In genomic region chr17:29073045-29073444, GRCh38 we compare ENCODE assay signal across 20 cellular contexts. TPM values are rescaled to one million over a fixed set of nuclear protein-coding genes. Genes with fewer than 3 reads are reported as not detected.
DNase-seq lines count a peak whose midpoint lies in the region; ATAC-seq, FAIRE-seq and TF ChIP-seq lines count a peak whose summit lies in the region.
"Had no signal": no experiment of that assay in that cellular context is flagged by ENCODE, and none has a peak within 500 bp of the region (broad histone marks: within the 10 kb centered on the region; RNA-seq: fewer than 3 reads in every experiment).

No MANE protein-coding gene starts in this region.

- TF ChIP-seq POLR2A in H1 (IDR thresholded peaks at IDR 0.05; ENCODE audit: control extremely low read depth in 1 of 2, low read depth in 2 of 2, low read length in 2 of 2): no peak

- no peak overlapping the region for H3K4me3 ChIP-seq in CD8-positive, alpha-beta T cell (ENCODE audit: low read depth, low read length)
- no peak overlapping the region for H3K4me3 ChIP-seq in H1 (ENCODE audit: extremely low read depth in 1 of 4, insufficient read depth in 2 of 4, low read depth in 3 of 4, low read length in 4 of 4)
- H3K4me3 ChIP-seq in foreskin fibroblast (ENCODE audit: low read depth in 1 of 2, low read length in 2 of 2): no peak overlapping the region

- CTCF ChIA-PET in CD8-positive, alpha-beta T cell (lab: Charles Lee): no interaction called here
- CTCF ChIA-PET in H1 (lab: Charles Lee; ENCODE audit: partially characterized antibody): interaction anchor here (1.5 to 2.4 kb wide), 4 partner anchors 11 to 119 kb away, joined by 3 to 13 read pairs (median 8); no protein-coding TSS in a partner anchor

- 70% methylated on average over 2 of the region's 2 CpGs; no CpG with 5 or more reads in 1 of the 2 experiments for WGBS in H1 (ENCODE audit: extremely low coverage in 1 of 2, insufficient coverage in 1 of 2, insufficient read length in 1 of 2, insufficient replicate concordance in 2 of 2, low coverage in 1 of 2, low lambda C conversion rate in 2 of 2, missing lambda C conversion rate in 1 of 2), 2 experiments

- no peak overlapping the region for H2BK120ac ChIP-seq in H1 (replicated peaks; ENCODE audit: low read depth, low read length)

- H2BK20ac ChIP-seq in H1 (ENCODE audit: low read length): no peak overlapping the region

- H3K4ac ChIP-seq in H1 (replicated peaks; ENCODE audit: insufficient read length, low read depth, low read length): no peak overlapping the region

- H3K9me3 Mint-ChIP-seq in CD8-positive, alpha-beta T cell: no peaks in the 10 kb centered on the region
- H3K9me3 Mint-ChIP-seq in stimulated activated memory B cell treated with anti-CD40 and anti-IgM and Interleukin-4, amounts not matched to agents 10 μg/mL and 1 μg/mL and 100 μg/mL, for 72 hours: no peaks in the 10 kb centered on the region
- H3K9me3 Mint-ChIP-seq: CD4-positive, alpha-beta memory T cell had no signal

- peaks cover 8% of the 10 kb centered on the region for H3K36me3 Mint-ChIP-seq in CD8-positive, alpha-beta T cell
- peaks cover 7% of the 10 kb centered on the region for H3K36me3 Mint-ChIP-seq in stimulated activated memory B cell treated with anti-CD40 and anti-IgM and Interleukin-4, amounts not matched to agents 10 μg/mL and 1 μg/mL and 100 μg/mL, for 72 hours

- no peak overlapping the region for H2AFZ ChIP-seq in H1 (ENCODE audit: low read length)

- no peak overlapping the region for H4K8ac ChIP-seq in H1 (ENCODE audit: extremely low read depth, insufficient read depth, low read length)

- H3K4me3 Mint-ChIP-seq in CD8-positive, alpha-beta T cell: no peak overlapping the region
- no peak overlapping the region for H3K4me3 Mint-ChIP-seq in stimulated activated memory B cell treated with anti-CD40 and anti-IgM and Interleukin-4, amounts not matched to agents 10 μg/mL and 1 μg/mL and 100 μg/mL, for 72 hours
- H3K4me3 Mint-ChIP-seq: CD4-positive, alpha-beta memory T cell had no signal

- 0 out of 2 replicates have a peak overlapping the region, but pooled peaks have one; percentile 42 for H2AK5ac ChIP-seq in H1 (ENCODE audit: low read depth, low read length)

- no peak for TF ChIP-seq RAD21 in H1 (IDR thresholded peaks at IDR 0.05 in 1 of 2, conservative IDR thresholded peaks at IDR 0.05 in 1 of 2; ENCODE audit: low read depth in 2 of 2, low read length in 2 of 2)

- FAIRE-seq in H1 (lab: Jason Lieb, UNC): no peak
- FAIRE-seq: GM19239 had no signal

- H4K91ac ChIP-seq in H1 (replicated peaks; ENCODE audit: insufficient read length, low read length): no peak overlapping the region

- intact Hi-C loops in CD8-positive, alpha-beta T cell (cut with DNase I, micrococcal nuclease): no loop called here

- no peak for DNase-seq in CD8-positive, alpha-beta T cell
- DNase-seq in NCI-H524 treated with DMSO at 0.1 percent for 48 hours (lab: John Stamatoyannopoulos, UW) (peak; percentile 43), H1 (ENCODE audit: low read depth in 1 of 2, low spot score in 2 of 2) (no peak), omental fat pad (ENCODE audit: low spot score) (no peak), foreskin fibroblast (no peak), RPMI8226 (no peak)
- DNase-seq: CD4-positive, alpha-beta memory T cell; DMS79; H7; IMR-90; Kasumi-1; MM.1S; NCI-H1092 treated with DMSO at 0.1 percent for 48 hours; NCI-H2107; NCI-H226; NCI-H526 treated with DMSO at 0.1 percent for 48 hours; NK-92 treated with Interleukin-12 subunit alpha and Interleukin-12 subunit beta, amount 100 ng/mL, for 24 hours; SIG-M5 had no signal

- peak overlapping the region; percentile 71 for H3K27ac Mint-ChIP-seq in CD8-positive, alpha-beta T cell
- peak overlapping the region; percentile 13 for H3K27ac Mint-ChIP-seq in stimulated activated memory B cell treated with anti-CD40 and anti-IgM and Interleukin-4, amounts not matched to agents 10 μg/mL and 1 μg/mL and 100 μg/mL, for 72 hours

- H3K27me3 Mint-ChIP-seq in CD8-positive, alpha-beta T cell (ENCODE audit: low read depth): no peaks in the 10 kb centered on the region
- no peaks in the 10 kb centered on the region for H3K27me3 Mint-ChIP-seq in stimulated activated memory B cell treated with anti-CD40 and anti-IgM and Interleukin-4, amounts not matched to agents 10 μg/mL and 1 μg/mL and 100 μg/mL, for 72 hours
- H3K27me3 Mint-ChIP-seq: CD4-positive, alpha-beta memory T cell had no signal

- H3K9ac ChIP-seq in H1 (replicated peaks in 1 of 4; ENCODE audit: extremely low read depth in 1 of 4, low read depth in 3 of 4, low read length in 3 of 4): no peak overlapping the region

- H3K14ac ChIP-seq in H1 (ENCODE audit: insufficient read length): no peak overlapping the region

- no peak for ATAC-seq in CD8-positive, alpha-beta T cell
- peak; percentile 24 for ATAC-seq in stimulated activated memory B cell treated with anti-CD40 and anti-IgM and Interleukin-4, amounts not matched to agents 10 μg/mL and 1 μg/mL and 100 μg/mL, for 72 hours
- ATAC-seq in omental fat pad (ENCODE audit: low FRiP score): no peak

- H3K4me1 Mint-ChIP-seq in CD8-positive, alpha-beta T cell (ENCODE audit: low read depth): no peaks in the 10 kb centered on the region
- peaks cover 6% of the 10 kb centered on the region for H3K4me1 Mint-ChIP-seq in stimulated activated memory B cell treated with anti-CD40 and anti-IgM and Interleukin-4, amounts not matched to agents 10 μg/mL and 1 μg/mL and 100 μg/mL, for 72 hours

- H3K27me3 ChIP-seq in CD8-positive, alpha-beta T cell (ENCODE audit: insufficient read depth, low read length): no peaks in the 10 kb centered on the region
- H3K27me3 ChIP-seq in H1 (replicated peaks in 1 of 4; ENCODE audit: control insufficient read depth in 3 of 4, extremely low read depth in 1 of 4, insufficient read depth in 3 of 4, low read length in 3 of 4): no peaks in the 10 kb centered on the region

- no peaks in the 10 kb centered on the region for H3K4me1 ChIP-seq in CD8-positive, alpha-beta T cell (ENCODE audit: insufficient read depth, low read length)
- peaks cover 14 to 31% (median 24%) of the 10 kb centered on the region in 4 experiments for H3K4me1 ChIP-seq in H1 (replicated peaks in 1 of 4; ENCODE audit: control insufficient read depth in 3 of 4, insufficient read depth in 4 of 4, low read length in 3 of 4)

- POLR2A ChIA-PET in CD8-positive, alpha-beta T cell (lab: Charles Lee): no interaction called here
- POLR2A ChIA-PET in H1 (lab: Charles Lee; ENCODE audit: partially characterized antibody): interaction anchor here (0.5 to 3.2 kb wide), 8 partner anchors 11 to 123 kb away, joined by 3 to 19 read pairs (median 4); no protein-coding TSS in a partner anchor

- no peak for TF ChIP-seq CTCF in CD8-positive, alpha-beta T cell (IDR thresholded peaks at IDR 0.05)
- TF ChIP-seq CTCF in H1 (IDR thresholded peaks at IDR 0.05; ENCODE audit: control extremely low read depth in 1 of 3, insufficient read depth in 1 of 3, low read depth in 1 of 3, low read length in 3 of 3): no peak
- TF ChIP-seq CTCF in omental fat pad (IDR thresholded peaks at IDR 0.05): no peak
- TF ChIP-seq CTCF in foreskin fibroblast (IDR thresholded peaks at IDR 0.05; ENCODE audit: low read depth, low read length): no peak

- H2BK5ac ChIP-seq in H1 (ENCODE audit: low read depth, low read length): no peak overlapping the region

- no peaks in the 10 kb centered on the region for H3K9me3 ChIP-seq in CD8-positive, alpha-beta T cell (ENCODE audit: low read length)
- H3K9me3 ChIP-seq in H1 (ENCODE audit: insufficient read depth in 2 of 2, low read depth in 1 of 2, low read length in 1 of 2): no peaks in the 10 kb centered on the region

- H3K56ac ChIP-seq in H1 (replicated peaks; ENCODE audit: insufficient read length, low read depth, low read length): no peak overlapping the region

- no peak overlapping the region for H3K27ac ChIP-seq in CD8-positive, alpha-beta T cell (ENCODE audit: low read depth, low read length)
- H3K27ac ChIP-seq in H1 (ENCODE audit: low read depth, low read length): no peak overlapping the region

- H2BK15ac ChIP-seq in H1 (ENCODE audit: low read length): no peak overlapping the region

- H4K20me1 ChIP-seq in H1 (replicated peaks in 1 of 2; ENCODE audit: control insufficient read depth in 1 of 2, insufficient read depth in 2 of 2, low read length in 2 of 2): no peaks in the 10 kb centered on the region

- no peaks in the 10 kb centered on the region for H3K23me2 ChIP-seq in H1 (ENCODE audit: low read depth, low read length)

- H4K5ac ChIP-seq in H1 (ENCODE audit: insufficient read length, low read depth, low read length): no peak overlapping the region

- TF ChIP-seq EP300 in H1 (IDR thresholded peaks at IDR 0.05; ENCODE audit: borderline replicate concordance in 1 of 2, low read depth in 2 of 2, low read length in 2 of 2): no peak

- no peaks in the 10 kb centered on the region for H3K36me3 ChIP-seq in CD8-positive, alpha-beta T cell (ENCODE audit: insufficient read depth, low read length)
- no peaks in the 10 kb centered on the region; a peak in 1 of 8 replicates for H3K36me3 ChIP-seq in H1 (ENCODE audit: control insufficient read depth in 2 of 4, insufficient read depth in 4 of 4, low read length in 3 of 4)

- H3K79me2 ChIP-seq in H1 (ENCODE audit: control insufficient read depth in 1 of 2, insufficient read depth in 2 of 2, low read length in 2 of 2): no peaks in the 10 kb centered on the region

- H3K79me1 ChIP-seq in H1 (ENCODE audit: low read depth, low read length): no peaks in the 10 kb centered on the region

- no peak overlapping the region for H3K23ac ChIP-seq in H1 (ENCODE audit: insufficient read length)

- H3K18ac ChIP-seq in H1 (ENCODE audit: extremely low read depth, low read length): no peak overlapping the region

- H3K4me2 ChIP-seq in H1 (ENCODE audit: insufficient read depth in 1 of 2, low read depth in 2 of 2, low read length in 2 of 2): no peak overlapping the region

- H2BK12ac ChIP-seq in H1 (ENCODE audit: low read depth, low read length): peak overlapping the region; percentile 60; the same call in 1 of the 2 replicates

TF ChIP-seq in H1, 55 proteins besides CTCF, POLR2A, EP300 and RAD21 (continues in another document):
- TF ChIP-seq HDAC6 (IDR thresholded peaks at IDR 0.05; ENCODE audit: low read depth, low read length) (no peak), RNF2 (IDR thresholded peaks at IDR 0.05; ENCODE audit: borderline replicate concordance, low read depth, low read length, missing control alignments, poor library complexity, severe bottlenecking) (no peak), BRCA1 (IDR thresholded peaks at IDR 0.05; ENCODE audit: low read depth, low read length) (no peak)

RNA-seq across cellular contexts. Expression of gene PIPOX, which starts 30.1 kb away (rescaled TPM):
- 1 to 10 TPM; 5.6 to 6.0 TPM for total RNA-seq in CD8-positive, alpha-beta T cell
- 55.5 and 57.2 TPM in 2 replicates for total RNA-seq in H1 (2021; fragmentation: NEBNext Ultra II Directional; extraction: Animal tissue kit (Norgen Biotek cat#: 25700))
- polyA plus RNA-seq in H1 (2011; rRNA removed): 75.0 and 99.6 TPM in 2 replicates
- 70.3 TPM for polyA plus RNA-seq in H1 (2011; cell fraction: cytosol; rRNA removed)
- 39.1 TPM for polyA plus RNA-seq in H1 (2011; cell fraction: nucleus; rRNA removed)
- 46.5 to 58.4 TPM (median 54.3 TPM) in 4 replicates for polyA plus RNA-seq in H1 (2012, experiment 1 of 2)
- polyA plus RNA-seq in H1 (2012, experiment 2 of 2): 39.4 TPM
- polyA plus RNA-seq in H1 (2013, experiment 1 of 2): 51.2 TPM
- 48.0 TPM for polyA plus RNA-seq in H1 (2013, experiment 2 of 2)
- polyA minus RNA-seq in H1 (2011; rRNA and poly(A)+ RNA removed): 68.1 and 68.2 TPM in 2 replicates
- 15.8 TPM for polyA minus RNA-seq in H1 (2011; cell fraction: cytosol; rRNA and poly(A)+ RNA removed)
- polyA minus RNA-seq in H1 (2011; cell fraction: nucleus; rRNA and poly(A)+ RNA removed): 28.2 TPM
- total RNA-seq in omental fat pad: 1 to 10 TPM in 2 of 4 donors, under 1 TPM in 2; 0.82 to 4.9 (median 1.6) TPM
